8 cellular contexts compared by ENCODE assay signal in genomic region chr20:57707849-57708693, GRCh38. TPM values are rescaled to one million over a fixed set of nuclear protein-coding genes. Genes with fewer than 3 reads are reported as not detected.
DNase-seq lines count a peak whose midpoint lies in the region; ATAC-seq and TF ChIP-seq lines count a peak whose summit lies in the region.

No MANE protein-coding gene starts in this region.

- H3K27ac Mint-ChIP-seq in activated B cell treated with CpG ODN at 0.5 μM for 24 hours: peak overlapping the region; percentile 92

- in situ Hi-C loops in G401 (cut with HindIII; ENCODE audit: low sequenced_read_pairs): no loop called here

- TF ChIP-seq CTCF in activated B cell treated with CpG ODN at 0.5 μM for 24 hours (IDR thresholded peaks at IDR 0.05) (no peak), retinal pigment epithelial cell (conservative IDR thresholded peaks at IDR 0.05; ENCODE audit: low read depth, low read length) (no peak)

- CTCF ChIA-PET in activated B cell treated with CpG ODN at 0.5 μM for 24 hours (lab: Charles Lee): interaction anchor here (4.1 to 6.5 kb wide), 2 partner anchors 15 to 27 kb away, joined by 16 to 48 read pairs; no protein-coding TSS in a partner anchor

- H3K27me3 Mint-ChIP-seq in activated B cell treated with CpG ODN at 0.5 μM for 24 hours: no peaks in the 10 kb centered on the region

- H3K4me3 ChIP-seq in GM08714 (ENCODE audit: low read length) (peak overlapping the region; percentile 37; the same call in 1 of the 2 replicates), retinal pigment epithelial cell (ENCODE audit: low read length) (peak overlapping the region; percentile 95)

- peak overlapping the region; percentile 99 for H3K4me3 Mint-ChIP-seq in activated B cell treated with CpG ODN at 0.5 μM for 24 hours

- H3K36me3 Mint-ChIP-seq in activated B cell treated with CpG ODN at 0.5 μM for 24 hours (ENCODE audit: low read depth): peaks cover 9% of the 10 kb centered on the region

- H3K9me3 Mint-ChIP-seq in activated B cell treated with CpG ODN at 0.5 μM for 24 hours: no peaks in the 10 kb centered on the region

- intact Hi-C loops in activated B cell treated with CpG ODN at 0.5 μM for 24 hours (cut with micrococcal nuclease) (loop anchor here (10.0 kb wide), 1 partner anchor 1197 kb away; no protein-coding TSS in a partner anchor), left cardiac atrium (cut with DNase I) (loop anchor here in 1 of 2 donors (5.0 kb wide), 2 partner anchors 36 to 51 kb away; no protein-coding TSS in a partner anchor)

- ATAC-seq in activated B cell treated with CpG ODN at 0.5 μM for 24 hours (ENCODE audit: low read depth) (no peak), left cardiac atrium (peak; percentile 9 to 25)

- no peak for DNase-seq in activated B cell treated with CpG ODN at 0.5 μM for 24 hours
- DNase-seq in left cardiac atrium: no peak
- no peak for DNase-seq in retinal pigment epithelial cell (ENCODE audit: low read depth)
- DNase-seq in GOT3 (lab: John Stamatoyannopoulos, UW): no peak
- DNase-seq in G401 (ENCODE audit: low spot score): no peak
- no peak for DNase-seq in stimulated activated CD8-positive, alpha-beta memory T cell treated with anti-CD3 and anti-CD28 coated beads, Interleukin-4, amount 100 ng/mL, for 48 hours
- no peak for DNase-seq in DMS53 (lab: John Stamatoyannopoulos, UW)

- H3K4me1 Mint-ChIP-seq in activated B cell treated with CpG ODN at 0.5 μM for 24 hours: peaks cover 80% of the 10 kb centered on the region

- POLR2A ChIA-PET in activated B cell treated with CpG ODN at 0.5 μM for 24 hours (lab: Charles Lee): interaction anchor here (0.6 to 7.7 kb wide), 7 partner anchors 9 to 310 kb away, joined by 3 to 154 read pairs (median 5); partner anchors contain the start of gene ZBP1

RNA-seq across cellular contexts. Expression of gene PMEPA1, which starts 1.7 kb away (rescaled TPM):
- total RNA-seq in activated B cell treated with CpG ODN at 0.5 μM for 24 hours (33.1 and 34.8 TPM in 2 replicates), left cardiac atrium (10 to 100 TPM; 28.3 to 60.3 TPM)
- 0.49 and 0.58 TPM in 2 replicates for total RNA-seq in G401 (2014; rRNA removed; shearing (Covaris generic))

Comparison
In these comparisons a context has a peak if more than half of its experiments do, and no peak if none do; other contexts are left out.
1. RNA of gene PMEPA1, which starts 1.7 kb away (total RNA-seq): 28.3 to 60.3 TPM in left cardiac atrium and 33.1 to 34.8 TPM in activated B cell treated with CpG ODN at 0.5 μM for 24 hours; 0.49 to 0.58 TPM in G401; every median in the first group is over 10 times any median in the second.